ENCODE assay signal across 14 cellular contexts in the genomic region with DNA sequence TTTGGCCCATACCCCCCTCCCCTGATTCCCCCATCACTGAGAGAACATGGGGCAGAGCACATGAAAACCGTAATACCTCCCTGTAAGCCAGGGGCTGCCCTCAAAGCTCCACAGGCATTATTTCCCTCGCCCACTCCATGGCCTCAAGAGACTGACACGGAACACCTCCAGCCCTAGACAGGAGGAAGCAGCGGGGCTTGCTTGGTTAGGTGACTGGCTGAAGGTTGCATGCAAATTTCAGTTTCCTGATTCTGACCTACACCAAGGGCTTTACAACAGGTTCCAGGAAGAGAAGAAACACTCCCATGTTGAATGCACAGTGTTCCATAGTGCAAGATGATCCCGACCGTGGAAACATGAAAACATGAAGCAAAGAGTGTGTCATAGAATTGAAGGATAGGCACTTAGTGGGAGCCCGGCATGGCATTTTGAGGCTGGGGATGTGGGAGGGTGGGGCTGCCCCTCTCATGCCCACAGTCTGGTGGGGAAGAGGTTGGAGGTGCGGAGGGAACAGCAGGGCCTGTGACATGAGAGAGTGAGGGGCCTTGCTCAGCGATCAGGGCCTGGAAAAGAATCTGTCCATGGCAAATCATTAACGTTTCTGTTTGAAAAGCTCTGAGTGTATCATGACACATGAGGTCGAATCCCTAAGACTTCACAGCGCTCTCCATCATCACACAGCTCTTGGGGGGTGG. TPM values are rescaled to one million over a fixed set of nuclear protein-coding genes. Genes with fewer than 3 reads are reported as not detected.
DNase-seq lines count a peak whose midpoint lies in the region; ATAC-seq and TF ChIP-seq lines count a peak whose summit lies in the region.
"Had no signal": no experiment of that assay in that cellular context is flagged by ENCODE, and none has a peak within 500 bp of the region (broad histone marks: within the 10 kb centered on the region; RNA-seq: fewer than 3 reads in every experiment).

No MANE protein-coding gene starts in this region.

- POLR2A ChIA-PET in GM10248 (lab: Yijun Ruan, JAX): interaction anchor here (0.6 kb wide), 1 partner anchor 65 kb away, joined by 5 read pairs; no protein-coding TSS in a partner anchor

- H3K4me1 ChIP-seq in body of pancreas (peaks cover 6% of the 10 kb centered on the region), gastroesophageal sphincter (no peaks in the 10 kb centered on the region), esophagus squamous epithelium (no peaks in the 10 kb centered on the region)
- H3K4me1 ChIP-seq: esophagus muscularis mucosa had no signal

- H3K36me3 ChIP-seq in body of pancreas (replicated peaks in 1 of 2; ENCODE audit: insufficient read depth in 1 of 2, low read depth in 2 of 2): no peaks in the 10 kb centered on the region
- H3K36me3 ChIP-seq in gastroesophageal sphincter: peaks cover 0 to 15% of the 10 kb centered on the region in 2 donors
- peaks cover 0 to 16% (median 0%) of the 10 kb centered on the region in 3 donors for H3K36me3 ChIP-seq in esophagus squamous epithelium

- DNase-seq in GM10248 (ENCODE audit: extremely low spot score) (peak; percentile 57), body of pancreas (no peak), esophagus squamous epithelium (lab: John Stamatoyannopoulos, UW) (no peak)
- no peak for DNase-seq in activated CD8-positive, alpha-beta memory T cell treated with anti-CD3 and anti-CD28 coated beads, Interleukin-2, amount 50 U/mL, for 48 hours
- DNase-seq in activated T-cell treated with anti-CD3 and anti-CD28 coated beads, Interleukin-2, amount 50 U/mL, for 1 hour: no peak
- DNase-seq: activated CD8-positive, alpha-beta memory T cell treated with anti-CD3 and anti-CD28 coated beads, Interleukin-2, amount 50 U/mL, for 4 hours; DMS79; NCI-H1417 treated with DMSO at 0.1 percent for 48 hours; stimulated activated CD4-positive, alpha-beta T cell treated with anti-CD3 and anti-CD28 coated beads, Interleukin-2, amount 100 ng/mL, for 24 hours; T1000 had no signal

- CTCF ChIA-PET in GM10248 (lab: Yijun Ruan, JAX): interaction anchor here (0.9 to 1.4 kb wide), 2 partner anchors 9 to 73 kb away, joined by 3 read pairs; no protein-coding TSS in a partner anchor

- intact Hi-C loops in body of pancreas (cut with DNase I) (no loop called here), esophagus squamous epithelium (cut with DNase I) (no loop called here)

- H3K4me3 ChIP-seq in body of pancreas (no peak overlapping the region), gastroesophageal sphincter (no peak overlapping the region), esophagus squamous epithelium (no peak overlapping the region)
- H3K4me3 ChIP-seq: esophagus muscularis mucosa had no signal

- ATAC-seq in GM19438 (IDR thresholded peaks at IDR 0.05; ENCODE audit: low read depth, unreplicated experiment): peak; percentile 86
- peak; percentile 77 for ATAC-seq in HG02973 (IDR thresholded peaks at IDR 0.05; ENCODE audit: unreplicated experiment)
- ATAC-seq in body of pancreas: no peak
- ATAC-seq in gastroesophageal sphincter: no peak

- no peaks in the 10 kb centered on the region for H3K27me3 ChIP-seq in body of pancreas
- H3K27me3 ChIP-seq in gastroesophageal sphincter: no peaks in the 10 kb centered on the region
- H3K27me3 ChIP-seq in esophagus squamous epithelium: no peaks in the 10 kb centered on the region
- H3K27me3 ChIP-seq: esophagus muscularis mucosa had no signal

- TF ChIP-seq POLR2A in body of pancreas (IDR thresholded peaks at IDR 0.05) (no peak), gastroesophageal sphincter (IDR thresholded peaks at IDR 0.05) (no peak), esophagus squamous epithelium (IDR thresholded peaks at IDR 0.05) (no peak)

- H3K9me3 ChIP-seq in body of pancreas (no peaks in the 10 kb centered on the region), gastroesophageal sphincter (no peaks in the 10 kb centered on the region), esophagus squamous epithelium (no peaks in the 10 kb centered on the region)
- H3K9me3 ChIP-seq: esophagus muscularis mucosa had no signal

- 72 to 74% methylated on average over 12 of the region's 12 CpGs for WGBS in body of pancreas, 2 donors
- WGBS in gastroesophageal sphincter (ENCODE audit: low coverage in 1 of 2), 2 donors: 79 to 94% methylated on average over 7 of the region's 12 CpGs
- 78 to 82% methylated on average over 10 of the region's 12 CpGs for WGBS in esophagus squamous epithelium, 2 donors

- TF ChIP-seq EP300 in gastroesophageal sphincter (IDR thresholded peaks at IDR 0.05): no peak

- no peak for TF ChIP-seq CTCF in GM10248 (IDR thresholded peaks at IDR 0.05; ENCODE audit: control extremely low read depth, extremely low read depth, low read depth, missing control alignments)
- no peak for TF ChIP-seq CTCF in body of pancreas (IDR thresholded peaks at IDR 0.05)
- TF ChIP-seq CTCF in gastroesophageal sphincter (IDR thresholded peaks at IDR 0.05): no peak
- TF ChIP-seq CTCF in esophagus squamous epithelium (IDR thresholded peaks at IDR 0.05): no peak

- H3K27ac ChIP-seq in body of pancreas (peak overlapping the region in 3 of 4 donors; percentile 60 to 81 (median 80)), gastroesophageal sphincter (no peak overlapping the region), esophagus squamous epithelium (no peak overlapping the region)
- H3K27ac ChIP-seq: esophagus muscularis mucosa had no signal

RNA-seq across cellular contexts. Expression of a gene that starts 33.5 kb away (rescaled TPM):
- 1 to 10 TPM; 3.3 to 3.9 TPM for total RNA-seq in body of pancreas
- 10 to 100 TPM; 11.4 to 17.7 (median 14.1) TPM for total RNA-seq in gastroesophageal sphincter
- total RNA-seq in esophagus squamous epithelium: 10 to 100 TPM in 2 of 4 donors, 1 to 10 TPM in 2; 3.6 to 16.0 (median 7.4) TPM

Comparison
In these comparisons a context has a peak if more than half of its experiments do, and no peak if none do; other contexts are left out.
1. ATAC-seq: peak in GM19438 (single experiment) and HG02973 (single experiment); none in body of pancreas (single experiment) and gastroesophageal sphincter (single experiment).
2. H3K27ac ChIP-seq: peak in body of pancreas (3 of 4); none in gastroesophageal sphincter (0 of 4) and esophagus squamous epithelium (0 of 4).